ENCODE assay signal across 24 cellular contexts in genomic region chr3:100311011-100311410, GRCh38. TPM values are rescaled to one million over a fixed set of nuclear protein-coding genes. Genes with fewer than 3 reads are reported as not detected.
DNase-seq lines count a peak whose midpoint lies in the region; ATAC-seq, FAIRE-seq and TF ChIP-seq lines count a peak whose summit lies in the region.
"Had no signal": no experiment of that assay in that cellular context is flagged by ENCODE, and none has a peak within 500 bp of the region (broad histone marks: within the 10 kb centered on the region; RNA-seq: fewer than 3 reads in every experiment).

No MANE protein-coding gene starts in this region.

- TF ChIP-seq POLR2A in breast epithelium (IDR thresholded peaks at IDR 0.05) = no peak

- ATAC-seq in activated CD4-positive, CD25-positive, alpha-beta regulatory T cell treated with anti-CD3 and anti-CD28 coated beads, Interleukin-2, amount 50 U/mL, for 24 hours = no peak
- ATAC-seq in HG03432 (IDR thresholded peaks at IDR 0.05; ENCODE audit: unreplicated experiment) = no peak

- H3K4me1 Mint-ChIP-seq in MCF 10A (ENCODE audit: insufficient read depth, unreplicated experiment) = no peaks in the 10 kb centered on the region

- no peak for TF ChIP-seq CTCF in MCF 10A (IDR thresholded peaks at IDR 0.05; ENCODE audit: unreplicated experiment)
- no peak for TF ChIP-seq CTCF in breast epithelium (IDR thresholded peaks at IDR 0.05)
- no peak for TF ChIP-seq CTCF in kidney (IDR thresholded peaks at IDR 0.05; ENCODE audit: borderline replicate concordance, extremely low read depth, insufficient read depth)

- H3K27me3 ChIP-seq in breast epithelium = no peaks in the 10 kb centered on the region
- no peaks in the 10 kb centered on the region for H3K27me3 ChIP-seq in adipocyte (replicated peaks; ENCODE audit: control insufficient read depth, insufficient read depth, low read length)
- H3K27me3 ChIP-seq: BE2C had no signal

- no peaks in the 10 kb centered on the region for H3K9me3 ChIP-seq in breast epithelium
- no peaks in the 10 kb centered on the region for H3K9me3 ChIP-seq in adipocyte (ENCODE audit: control insufficient read depth, low read length)
- no peaks in the 10 kb centered on the region for H3K9me3 ChIP-seq in kidney (ENCODE audit: control insufficient read depth in 1 of 2, low read length in 2 of 2)
- H3K9me3 ChIP-seq: BE2C had no signal

- H3K4me1 ChIP-seq in breast epithelium (no peaks in the 10 kb centered on the region), adipocyte (ENCODE audit: control insufficient read depth, insufficient read depth, low read length) (peaks cover 20% of the 10 kb centered on the region), kidney (ENCODE audit: control insufficient read depth in 1 of 2, insufficient read depth in 1 of 2, low read depth in 1 of 2, low read length in 2 of 2) (no peaks in the 10 kb centered on the region)
- H3K4me1 ChIP-seq: BE2C had no signal

- peaks cover 61% of the 10 kb centered on the region for H3K36me3 Mint-ChIP-seq in MCF 10A (ENCODE audit: insufficient read depth, unreplicated experiment)

- CTCF ChIA-PET in MCF 10A (lab: Yijun Ruan, JAX) = no interaction called here

- intact Hi-C loops in MCF 10A (cut with micrococcal nuclease) (loop anchor here (10.0 kb wide), 1 partner anchor 404 kb away; no protein-coding TSS in a partner anchor), breast epithelium (cut with DNase I; ENCODE audit: low total_unique reads) (no loop called here), kidney (cut with DNase I) (no loop called here)

- H3K4me3 ChIP-seq in breast epithelium (no peak overlapping the region), adipocyte (ENCODE audit: low read length) (peak overlapping the region; percentile 44), kidney (ENCODE audit: low read length in 2 of 2) (no peak overlapping the region)

- H3K27ac ChIP-seq in breast epithelium = no peak overlapping the region
- no peak overlapping the region for H3K27ac ChIP-seq in kidney (ENCODE audit: low read depth in 2 of 2, low read length in 2 of 2)
- H3K27ac ChIP-seq: KMS-11 had no signal

- H3K4me3 Mint-ChIP-seq in MCF 10A (ENCODE audit: unreplicated experiment) = no peak overlapping the region
- H3K4me3 Mint-ChIP-seq: CD4-positive, CD25-positive, alpha-beta regulatory T cell; HFFc6 had no signal

- no peak overlapping the region for H3K9ac ChIP-seq in adipocyte (ENCODE audit: low read length)
- no peak overlapping the region for H3K9ac ChIP-seq in kidney (ENCODE audit: low read length in 2 of 2)
- H3K9ac ChIP-seq: KMS-11 had no signal

- H3K27ac Mint-ChIP-seq in MCF 10A (ENCODE audit: low read depth, unreplicated experiment) = peak overlapping the region; percentile 12

- no peak for DNase-seq in MCF 10A (ENCODE audit: unreplicated experiment)
- DNase-seq in breast epithelium (ENCODE audit: low spot score in 2 of 2) = no peak
- peak; percentile 18 for DNase-seq in adipocyte (ENCODE audit: low read depth)
- DNase-seq in kidney = no peak
- no peak for DNase-seq in NCI-H187 treated with DMSO at 0.1 percent for 48 hours (lab: John Stamatoyannopoulos, UW)
- DNase-seq in hypothalamus (lab: John Stamatoyannopoulos, UW) = no peak
- DNase-seq: 8988T; BE2C; CD4-positive, CD25-positive, alpha-beta regulatory T cell; COR-L47; DMS 273 treated with DMSO at 0.1 percent for 48 hours; H7; HFFc6; NCI-H1092 treated with DMSO at 0.1 percent for 48 hours; NCI-H2081 treated with DMSO at 0.1 percent for 48 hours; NCI-H2227 treated with DMSO at 0.1 percent for 48 hours; NCI-H510A treated with DMSO at 0.1 percent for 48 hours; NCI-H774; RPMI8226; SHP77 treated with DMSO at 0.1 percent for 48 hours had no signal

- H3K36me3 ChIP-seq in breast epithelium (no peaks in the 10 kb centered on the region), adipocyte (ENCODE audit: control insufficient read depth, insufficient read depth, low read length, severe bottlenecking) (peaks cover 68% of the 10 kb centered on the region), kidney (ENCODE audit: control insufficient read depth in 1 of 2, insufficient read depth in 2 of 2, low read length in 2 of 2) (peaks cover 10 to 12% of the 10 kb centered on the region in 2 donors)
- H3K36me3 ChIP-seq: BE2C had no signal

- peak; percentile 50 for FAIRE-seq in kidney (lab: Jason Lieb, UNC)
- FAIRE-seq: G401.6 had no signal

- no peaks in the 10 kb centered on the region for H3K27me3 Mint-ChIP-seq in MCF 10A (ENCODE audit: insufficient read depth, unreplicated experiment)
- H3K27me3 Mint-ChIP-seq: CD4-positive, CD25-positive, alpha-beta regulatory T cell had no signal

- no peaks in the 10 kb centered on the region for H3K9me3 Mint-ChIP-seq in MCF 10A (ENCODE audit: unreplicated experiment)
- H3K9me3 Mint-ChIP-seq: CD4-positive, CD25-positive, alpha-beta regulatory T cell; HFFc6 had no signal

- BruUV-seq in MCF 10A (replicated peaks; lab: Mats Ljungman, UMichigan) = no TSS peak

- POLR2A ChIA-PET in MCF 10A (lab: Yijun Ruan, JAX) = interaction anchor here (1.1 kb wide), 1 partner anchor 11 kb away, joined by 3 read pairs; no protein-coding TSS in a partner anchor

RNA-seq across cellular contexts. Expression of gene NIT2, which starts 23.5 kb away (rescaled TPM):
- total RNA-seq in MCF 10A (2022) (37.0 and 42.6 TPM in 2 replicates), breast epithelium (10 to 100 TPM; 42.1 to 66.9 (median 43.3) TPM), kidney (57.5 TPM)
- 180 TPM for polyA plus RNA-seq in kidney (ENCODE audit: insufficient read depth, low read depth, low replicate concordance)

RNA-seq across cellular contexts. Expression of gene TBC1D23, which starts 50.2 kb away (rescaled TPM):
- 34.5 and 34.8 TPM in 2 replicates for total RNA-seq in MCF 10A (2022)
- 10 to 100 TPM; 32.8 to 48.2 (median 42.9) TPM for total RNA-seq in breast epithelium
- total RNA-seq in kidney = 46.9 TPM
- 18.0 TPM for polyA plus RNA-seq in kidney (ENCODE audit: insufficient read depth, low read depth, low replicate concordance)
